ENCODE assay signal across 25 cellular contexts in the genomic region with DNA sequence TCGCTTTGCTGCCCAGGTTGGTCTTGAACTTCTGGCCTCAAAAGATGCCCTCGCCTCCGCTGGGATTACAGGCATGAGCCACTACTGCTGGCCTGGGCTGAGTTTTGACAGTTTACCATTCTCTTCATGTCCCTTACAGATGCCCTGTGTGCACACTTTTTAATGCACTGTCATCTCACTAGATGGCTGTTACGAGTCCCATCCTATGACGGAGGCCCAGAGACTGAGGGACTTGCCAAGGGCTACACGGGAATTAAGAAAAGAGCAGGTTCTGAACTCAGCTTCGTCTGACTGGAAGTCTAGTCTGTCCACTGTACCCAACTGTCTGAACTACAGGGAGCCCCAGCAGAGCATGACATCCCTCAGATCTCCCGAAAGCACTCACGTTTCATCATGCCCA.
A peak's percentile ranks its signal among the peaks of the same experiment; 100 is the strongest.
DNase-seq lines count a peak whose midpoint lies in the region; ATAC-seq, FAIRE-seq and TF ChIP-seq lines count a peak whose summit lies in the region.
"Had no signal": no experiment of that assay in that cellular context is flagged by ENCODE, and none has a peak within 500 bp of the region (broad histone marks: within the 10 kb centered on the region; RNA-seq: fewer than 3 reads in every experiment).

No MANE protein-coding gene starts in this region.

- BruUV-seq in GM12878 (replicated peaks; lab: Mats Ljungman, UMichigan): no TSS peak
- no TSS peak for BruUV-seq in PC-9 (replicated peaks; lab: Mats Ljungman, UMichigan)

- in situ Hi-C loops in GM12878 (cut with MboI): no loop called here

- no peaks in the 10 kb centered on the region for H3K9me2 ChIP-seq in PC-9 (ENCODE audit: insufficient read depth)

- H3K4me3 Mint-ChIP-seq in nephron progenitor cell: no peak overlapping the region
- H3K4me3 Mint-ChIP-seq: CD4-positive, alpha-beta T cell; H9; HFFc6; IgD-negative memory B cell had no signal

- peak overlapping the region; percentile 52 for H3K27ac Mint-ChIP-seq in nephron progenitor cell
- H3K27ac Mint-ChIP-seq: CD4-positive, alpha-beta T cell; H9; HFFc6; IgD-negative memory B cell had no signal

- 0 out of 3 replicates have a peak, but pooled peaks have one; percentile 33 for ATAC-seq in GM12878

- H3K9ac ChIP-seq in GM12878 (ENCODE audit: control insufficient read depth, insufficient read depth, low read length): no peak overlapping the region
- H3K9ac ChIP-seq: BLaER1, GM23248 had no signal

- H4K20me1 ChIP-seq in GM12878 (ENCODE audit: control insufficient read depth, insufficient read depth) (no peaks in the 10 kb centered on the region), PC-9 (ENCODE audit: insufficient read depth) (no peaks in the 10 kb centered on the region)
- H4K20me1 ChIP-seq: BLaER1 had no signal

- RAD21 ChIA-PET in GM12878 (lab: Charles Lee; ENCODE audit: unreplicated experiment): interaction anchor here (1.1 to 2.1 kb wide), 3 partner anchors 85 to 208 kb away, joined by 3 to 9 read pairs (median 5); partner anchors contain the start of gene PPARGC1B

- H3K36me3 Mint-ChIP-seq in nephron progenitor cell (ENCODE audit: low read depth): no peaks in the 10 kb centered on the region
- H3K36me3 Mint-ChIP-seq: IgD-negative memory B cell had no signal

- H3F3A ChIP-seq in PC-9 (ENCODE audit: insufficient read depth, low read depth): no peaks in the 10 kb centered on the region

- no peaks in the 10 kb centered on the region for H3K36me3 ChIP-seq in GM12878 (ENCODE audit: control insufficient read depth in 2 of 2, insufficient read depth in 2 of 2, low read length in 1 of 2)
- H3K36me3 ChIP-seq in PC-9 (ENCODE audit: low read depth): no peaks in the 10 kb centered on the region
- H3K36me3 ChIP-seq: BLaER1, SJSA1 had no signal

- no peak for TF ChIP-seq POLR2A in GM12878 (IDR thresholded peaks at IDR 0.05; ENCODE audit: low read depth, low read length)

- CTCF ChIA-PET in GM12878 (lab: Yijun Ruan, JAX): interaction anchor here (1.0 to 13.3 kb wide), 9 partner anchors 10 to 486 kb away, joined by 3 to 193 read pairs (median 6); no protein-coding TSS in a partner anchor
- CTCF ChIA-PET in PC-9 (lab: Charles Lee): no interaction called here

- H3K4me1 ChIP-seq in GM12878 (ENCODE audit: control insufficient read depth, insufficient read depth, low read length): no peaks in the 10 kb centered on the region
- no peaks in the 10 kb centered on the region for H3K4me1 ChIP-seq in PC-9 (replicated peaks; ENCODE audit: insufficient read depth)
- H3K4me1 ChIP-seq: SJSA1 had no signal

- SMC1A ChIA-PET in GM12878 (lab: Charles Lee; ENCODE audit: uncharacterized antibody, unreplicated experiment): interaction anchor here (0.6 to 5.2 kb wide), 8 partner anchors 20 to 346 kb away, joined by 3 to 38 read pairs (median 4); no protein-coding TSS in a partner anchor

- H3K9me3 Mint-ChIP-seq in nephron progenitor cell: no peaks in the 10 kb centered on the region
- H3K9me3 Mint-ChIP-seq: H9, HFFc6, IgD-negative memory B cell had no signal

- peaks cover 62% of the 10 kb centered on the region for H3K4me1 Mint-ChIP-seq in nephron progenitor cell

- peak in 1 of 3 experiments; percentile 11; a peak in 1 of 6 replicates for TF ChIP-seq CTCF in GM12878 (IDR thresholded peaks at IDR 0.05 in 2 of 3, conservative IDR thresholded peaks at IDR 0.05 in 1 of 3; ENCODE audit: control insufficient read depth in 2 of 3, extremely low read depth in 1 of 3, insufficient read depth in 1 of 3, low read depth in 3 of 3, low read length in 3 of 3)
- TF ChIP-seq CTCF in nephron progenitor cell (IDR thresholded peaks at IDR 0.05): no peak
- TF ChIP-seq CTCF in PC-9 (conservative IDR thresholded peaks at IDR 0.05): no peak

- no peaks in the 10 kb centered on the region for H3K9me3 ChIP-seq in GM12878 (replicated peaks; ENCODE audit: control insufficient read depth, insufficient read depth, low read length)
- no peaks in the 10 kb centered on the region for H3K9me3 ChIP-seq in PC-9 (ENCODE audit: insufficient read depth, low read depth)
- H3K9me3 ChIP-seq: BLaER1, SJSA1 had no signal

- POLR2A ChIA-PET in GM12878 (lab: Charles Lee): interaction anchor here (0.9 kb wide), 1 partner anchor 184 kb away, joined by 3 read pairs; no protein-coding TSS in a partner anchor
- POLR2A ChIA-PET in PC-9 (lab: Charles Lee; ENCODE audit: unreplicated experiment): no interaction called here

- no peaks in the 10 kb centered on the region for H3K79me2 ChIP-seq in GM12878 (ENCODE audit: control insufficient read depth, insufficient read depth, low read length)
- no peaks in the 10 kb centered on the region for H3K79me2 ChIP-seq in PC-9 (ENCODE audit: low read depth)

- peaks cover 6% of the 10 kb centered on the region for H3K27me3 Mint-ChIP-seq in nephron progenitor cell (ENCODE audit: low read depth, poor library complexity)
- H3K27me3 Mint-ChIP-seq: CD4-positive, alpha-beta T cell; IgD-negative memory B cell had no signal

- H2AFZ ChIP-seq in GM12878 (ENCODE audit: control insufficient read depth, low read depth, low read length) (no peak overlapping the region), PC-9 (no peak overlapping the region)
- H2AFZ ChIP-seq: GM23248 had no signal

- H3K4me2 ChIP-seq in GM12878 (ENCODE audit: control insufficient read depth, insufficient read depth) (no peak overlapping the region), PC-9 (no peak overlapping the region)
- H3K4me2 ChIP-seq: BLaER1 had no signal

- intact Hi-C loops in GM12878 (cut with micrococcal nuclease; ENCODE audit: unreplicated experiment) (no loop called here), PC-9 (cut with micrococcal nuclease; ENCODE audit: unreplicated experiment) (no loop called here)

- 52% methylated on average over 9 of the region's 9 CpGs for WGBS in GM12878 (ENCODE audit: insufficient coverage, insufficient replicate concordance, low lambda C conversion rate, missing lambda C conversion rate)

- no peak overlapping the region for H3K27ac ChIP-seq in GM12878 (ENCODE audit: control insufficient read depth, insufficient read depth)
- no peak overlapping the region for H3K27ac ChIP-seq in PC-9
- H3K27ac ChIP-seq: BLaER1, GM23248, RWPE1, SJSA1 had no signal

- H3K4me3 ChIP-seq in GM12878: no peak overlapping the region
- H3K4me3 ChIP-seq in PC-9: no peak overlapping the region
- H3K4me3 ChIP-seq: BLaER1, GM23248, SJSA1 had no signal

- no peak for TF ChIP-seq EP300 in GM12878 (IDR thresholded peaks at IDR 0.05; ENCODE audit: borderline replicate concordance in 1 of 2, control insufficient read depth in 1 of 2, low read depth in 2 of 2, low read length in 2 of 2)

- TF ChIP-seq RAD21 in GM12878 (IDR thresholded peaks at IDR 0.05; ENCODE audit: insufficient read depth, low read depth, low read length): no peak

- DNase-seq in HTR-8/SVneo (ENCODE audit: insufficient read length, low spot score) (no peak), NCI-H69 (lab: John Stamatoyannopoulos, UW) (peak; percentile 26), GM12878 (ENCODE audit: low read depth, low spot score) (no peak), nephron progenitor cell (no peak), SKM-1 (lab: John Stamatoyannopoulos, UW; ENCODE audit: unreplicated experiment) (no peak), PC-9 (no peak), ureter (ENCODE audit: low spot score) (no peak)
- DNase-seq: CD4-positive, alpha-beta T cell; COR-L47; DND-41; GM23248; H9; HFFc6; Karpas-422; NCI-H1092 treated with DMSO at 0.1 percent for 48 hours; NCI-H1436 treated with DMSO at 0.1 percent for 48 hours; NCI-H2029; NCI-H226; NCI-H510A treated with DMSO at 0.1 percent for 48 hours; NCI-H774 had no signal

- FAIRE-seq in HTR-8/SVneo (lab: Jason Lieb, UNC): peak; percentile 9
- FAIRE-seq in GM12878 (lab: Jason Lieb, UNC): no peak
- FAIRE-seq: GM12892 had no signal

- H3K27me3 ChIP-seq in GM12878 (replicated peaks in 1 of 2; ENCODE audit: control insufficient read depth in 2 of 2, insufficient read depth in 2 of 2, low read length in 1 of 2) (no peaks in the 10 kb centered on the region), PC-9 (ENCODE audit: insufficient read depth, low read depth) (no peaks in the 10 kb centered on the region)
- H3K27me3 ChIP-seq: BLaER1, SJSA1 had no signal

TF ChIP-seq in GM12878, 131 proteins besides CTCF, POLR2A, EP300 and RAD21:
- no peak for TF ChIP-seq IKZF1 (conservative IDR thresholded peaks at IDR 0.05)
